In genomic region chr5:141369994-141370848, GRCh38 we compare ENCODE assay signal across 8 cellular contexts. TPM values are rescaled to one million over a fixed set of nuclear protein-coding genes. Genes with fewer than 3 reads are reported as not detected.
DNase-seq lines count a peak whose midpoint lies in the region; ATAC-seq lines count a peak whose summit lies in the region.

Gene PCDHGB3 (plus strand): TSS chr5:141370242. CDS start chr5:141370395, 153 bp downstream.

- no peak for DNase-seq in stimulated activated naive CD8-positive, alpha-beta T cell treated with anti-CD3 and anti-CD28 coated beads, Interleukin-15, Interleukin-2, amounts not matched to agents 100 U/mL and 50 U/mL, for 24 hours
- DNase-seq in activated CD4-positive, alpha-beta T cell treated with anti-CD3 and anti-CD28 coated beads, Interleukin-2, amount 50 U/mL, for 1 hour, result peak; percentile 36
- DNase-seq in Right ventricle myocardium inferior (ENCODE audit: missing footprints) (peak; percentile 84), stromal cell of bone marrow (ENCODE audit: low read depth) (peak; percentile 47), NCI-H774 (lab: John Stamatoyannopoulos, UW) (no peak)
- no peak for DNase-seq in NK-92 treated with Interleukin-12 subunit alpha and Interleukin-12 subunit beta, amount 100 ng/mL, for 24 hours (lab: John Stamatoyannopoulos, UW)

- peak within 1 kb of the TSS; percentile 64 for H3K4me3 Mint-ChIP-seq in stimulated activated naive CD8-positive, alpha-beta T cell treated with anti-CD3 and anti-CD28 coated beads, Interleukin-15, Interleukin-2, amounts not matched to agents 100 ng/mL and 50 ng/mL, for 24 hours

- no peak for ATAC-seq in stimulated activated naive CD8-positive, alpha-beta T cell treated with anti-CD3 and anti-CD28 coated beads, Interleukin-15, Interleukin-2, amounts not matched to agents 100 U/mL and 50 U/mL, for 24 hours
- peak; percentile 75 for ATAC-seq in HG03135 (IDR thresholded peaks at IDR 0.05; ENCODE audit: unreplicated experiment)
- peak; percentile 86 for ATAC-seq in Right ventricle myocardium inferior

- peaks cover 35% of the 10 kb centered on the region for H3K36me3 Mint-ChIP-seq in stimulated activated naive CD8-positive, alpha-beta T cell treated with anti-CD3 and anti-CD28 coated beads, Interleukin-15, Interleukin-2, amounts not matched to agents 100 ng/mL and 50 ng/mL, for 24 hours (ENCODE audit: low read depth)

- H3K27ac Mint-ChIP-seq in stimulated activated naive CD8-positive, alpha-beta T cell treated with anti-CD3 and anti-CD28 coated beads, Interleukin-15, Interleukin-2, amounts not matched to agents 100 ng/mL and 50 ng/mL, for 24 hours, result no peak within 1 kb of the TSS

- intact Hi-C loops in Right ventricle myocardium inferior (cut with DNase I), result loop anchor here (5.0 kb wide), 1 partner anchor 42 kb away; the partner anchor contains the start of gene PCDHGA10

- peaks cover 87% of the 10 kb centered on the region for H3K27me3 Mint-ChIP-seq in stimulated activated naive CD8-positive, alpha-beta T cell treated with anti-CD3 and anti-CD28 coated beads, Interleukin-15, Interleukin-2, amounts not matched to agents 100 ng/mL and 50 ng/mL, for 24 hours

- H3K9me3 Mint-ChIP-seq in stimulated activated naive CD8-positive, alpha-beta T cell treated with anti-CD3 and anti-CD28 coated beads, Interleukin-15, Interleukin-2, amounts not matched to agents 100 ng/mL and 50 ng/mL, for 24 hours, result peaks cover 39% of the 10 kb centered on the region

- no peaks in the 10 kb centered on the region for H3K4me1 Mint-ChIP-seq in stimulated activated naive CD8-positive, alpha-beta T cell treated with anti-CD3 and anti-CD28 coated beads, Interleukin-15, Interleukin-2, amounts not matched to agents 100 ng/mL and 50 ng/mL, for 24 hours (ENCODE audit: low read depth)

RNA-seq across cellular contexts. Expression of gene PCDHGB3, which starts in this region (rescaled TPM):
- total RNA-seq in Right ventricle myocardium inferior, result 7.3 TPM

Comparison
In these comparisons a context has a peak if more than half of its experiments do, and no peak if none do; other contexts are left out.
1. DNase-seq: peak in activated CD4-positive, alpha-beta T cell treated with anti-CD3 and anti-CD28 coated beads, Interleukin-2, amount 50 U/mL, for 1 hour (single experiment), Right ventricle myocardium inferior (single experiment) and stromal cell of bone marrow (single experiment); none in stimulated activated naive CD8-positive, alpha-beta T cell treated with anti-CD3 and anti-CD28 coated beads, Interleukin-15, Interleukin-2, amounts not matched to agents 100 U/mL and 50 U/mL, for 24 hours (single experiment), NCI-H774 (single experiment) and NK-92 treated with Interleukin-12 subunit alpha and Interleukin-12 subunit beta, amount 100 ng/mL, for 24 hours (single experiment).